Comparison of ENCODE assay signal across 1 cellular context in genomic region chr20:1215386-1216170, GRCh38.
TF ChIP-seq lines count a peak whose summit lies in the region.

No MANE protein-coding gene starts in this region.

TF ChIP-seq in K562, 482 proteins besides CTCF, POLR2A, EP300 and RAD21 (continues in another document):
- TF ChIP-seq KDM1A (IDR thresholded peaks at IDR 0.05): peak in 1 of 2 experiments; percentile 22; a peak in 1 of 4 replicates
- TF ChIP-seq ARID1B (IDR thresholded peaks at IDR 0.05): peak; percentile 78
- peak; percentile 80 for TF ChIP-seq MAFF (IDR thresholded peaks at IDR 0.05; ENCODE audit: low read length)
- peak; percentile 28; the same call in 1 of the 2 replicates for TF ChIP-seq CREM (IDR thresholded peaks at IDR 0.05; ENCODE audit: low read depth)
- TF ChIP-seq MNT (conservative IDR thresholded peaks at IDR 0.05): peak in 1 of 2 experiments; percentile 16; a peak in 1 of 4 replicates
- peak; percentile 12; the same call in 1 of the 2 replicates for TF ChIP-seq HMBOX1 (IDR thresholded peaks at IDR 0.05)
- TF ChIP-seq NCOR1 (IDR thresholded peaks at IDR 0.05): peak; percentile 31; the same call in 1 of the 2 replicates
- TF ChIP-seq RCOR1 (IDR thresholded peaks at IDR 0.05; ENCODE audit: borderline replicate concordance in 1 of 2, low read depth in 2 of 2, low read length in 2 of 2): 0 out of 4 replicates have a peak, but pooled peaks of 1 of the 2 experiments have one; percentile 6
- no peak for TF ChIP-seq HNRNPLL (IDR thresholded peaks at IDR 0.05; ENCODE audit: low read depth, low read length, poor library complexity, severe bottlenecking)
- peak; percentile 89 for TF ChIP-seq DPF2 (IDR thresholded peaks at IDR 0.05)
- peak; percentile 92 for TF ChIP-seq EGR1 (conservative IDR thresholded peaks at IDR 0.05)
- no peak for TF ChIP-seq RUNX1 (IDR thresholded peaks at IDR 0.05; ENCODE audit: low read depth)
- peak; percentile 57 for TF ChIP-seq FOSL1 (tag; conservative IDR thresholded peaks at IDR 0.05)
- no peak for TF ChIP-seq GATAD2A (IDR thresholded peaks at IDR 0.05)
- TF ChIP-seq CREB1 (IDR thresholded peaks at IDR 0.05): no peak
- 0 out of 2 replicates have a peak, but pooled peaks have one; percentile 20 for TF ChIP-seq CREB1 (CRISPR knock-in tag; IDR thresholded peaks at IDR 0.05)
- TF ChIP-seq MCM5 (IDR thresholded peaks at IDR 0.05; ENCODE audit: low read depth): no peak
- peak; percentile 72; the same call in 1 of the 2 replicates for TF ChIP-seq MAFK (IDR thresholded peaks at IDR 0.05; ENCODE audit: low read length)
- TF ChIP-seq ZNF316 (IDR thresholded peaks at IDR 0.05): peak; percentile 95
- TF ChIP-seq NFRKB (IDR thresholded peaks at IDR 0.05; ENCODE audit: low read depth): 0 out of 2 replicates have a peak, but pooled peaks have one; percentile 53
- peak; percentile 92 for TF ChIP-seq JUND (IDR thresholded peaks at IDR 0.05; ENCODE audit: borderline replicate concordance, low read depth, low read length)
- peak; percentile 82; the same call in 2 of the 3 replicates for TF ChIP-seq JUND (tag; IDR thresholded peaks at IDR 0.05; ENCODE audit: borderline replicate concordance, low read depth, low read length)
- 0 out of 2 replicates have a peak, but pooled peaks have one; percentile 5 for TF ChIP-seq ETV5 (CRISPR knock-in tag; IDR thresholded peaks at IDR 0.05; ENCODE audit: low read depth)
- TF ChIP-seq MTA3 (IDR thresholded peaks at IDR 0.05; ENCODE audit: borderline replicate concordance): 0 out of 2 replicates have a peak, but pooled peaks have one; percentile 26
- peak in 1 of 3 experiments; percentile 64 for TF ChIP-seq YY1 (IDR thresholded peaks at IDR 0.05; ENCODE audit: borderline replicate concordance in 1 of 3, control insufficient read depth in 1 of 3, extremely low read depth in 1 of 3, insufficient read depth in 3 of 3, insufficient read length in 1 of 3, insufficient replicate concordance in 2 of 3, low read depth in 1 of 3, low read length in 2 of 3)
- no peak for TF ChIP-seq BRF2 (IDR thresholded peaks at IDR 0.05; ENCODE audit: borderline replicate concordance, insufficient read depth, insufficient read length)
- peak; percentile 73 for TF ChIP-seq STAT5A (IDR thresholded peaks at IDR 0.05; ENCODE audit: borderline replicate concordance, low read length)
- no peak for TF ChIP-seq MECOM (CRISPR knock-in tag; IDR thresholded peaks at IDR 0.05)
- no peak for TF ChIP-seq PBX2 (CRISPR knock-in tag; IDR thresholded peaks at IDR 0.05; ENCODE audit: low read depth)
- TF ChIP-seq PBX2 (tag; conservative IDR thresholded peaks at IDR 0.05; ENCODE audit: low read depth): peak; percentile 86
- TF ChIP-seq SMARCA4 (IDR thresholded peaks at IDR 0.05): peak; percentile 79
- 0 out of 2 replicates have a peak, but pooled peaks have one; percentile 15 for TF ChIP-seq ZEB2 (IDR thresholded peaks at IDR 0.05)
- peak; percentile 69; the same call in 1 of the 2 replicates for TF ChIP-seq LCOR (CRISPR knock-in tag; IDR thresholded peaks at IDR 0.05)
- peak; percentile 84 for TF ChIP-seq ATF3 (IDR thresholded peaks at IDR 0.05)
- no peak for TF ChIP-seq ATF3 (CRISPR knock-in tag; conservative IDR thresholded peaks at IDR 0.05)
- no peak for TF ChIP-seq ZBED1 (IDR thresholded peaks at IDR 0.05)
- TF ChIP-seq TFE3 (CRISPR knock-in tag; IDR thresholded peaks at IDR 0.05): no peak
- peak; percentile 94 for TF ChIP-seq NFE2 (IDR thresholded peaks at IDR 0.05; ENCODE audit: low read depth)
- TF ChIP-seq MAFG (tag; conservative IDR thresholded peaks at IDR 0.05): peak; percentile 81
- TF ChIP-seq TAF9B (IDR thresholded peaks at IDR 0.05; ENCODE audit: partially characterized antibody): peak; percentile 44
- TF ChIP-seq ZBTB40 (IDR thresholded peaks at IDR 0.05): 0 out of 2 replicates have a peak, but pooled peaks have one; percentile 29
- no peak for TF ChIP-seq ZBTB40 (CRISPR knock-in tag; IDR thresholded peaks at IDR 0.05)
- peak; percentile 70 for TF ChIP-seq SMARCE1 (IDR thresholded peaks at IDR 0.05)
- TF ChIP-seq GABPA (tag; conservative IDR thresholded peaks at IDR 0.05; ENCODE audit: low read depth): no peak
- 0 out of 2 replicates have a peak, but pooled peaks have one; percentile 7 for TF ChIP-seq VEZF1 (CRISPR knock-in tag; IDR thresholded peaks at IDR 0.05)
